Comparison of ENCODE assay signal across 1 cellular context in the genomic region with DNA sequence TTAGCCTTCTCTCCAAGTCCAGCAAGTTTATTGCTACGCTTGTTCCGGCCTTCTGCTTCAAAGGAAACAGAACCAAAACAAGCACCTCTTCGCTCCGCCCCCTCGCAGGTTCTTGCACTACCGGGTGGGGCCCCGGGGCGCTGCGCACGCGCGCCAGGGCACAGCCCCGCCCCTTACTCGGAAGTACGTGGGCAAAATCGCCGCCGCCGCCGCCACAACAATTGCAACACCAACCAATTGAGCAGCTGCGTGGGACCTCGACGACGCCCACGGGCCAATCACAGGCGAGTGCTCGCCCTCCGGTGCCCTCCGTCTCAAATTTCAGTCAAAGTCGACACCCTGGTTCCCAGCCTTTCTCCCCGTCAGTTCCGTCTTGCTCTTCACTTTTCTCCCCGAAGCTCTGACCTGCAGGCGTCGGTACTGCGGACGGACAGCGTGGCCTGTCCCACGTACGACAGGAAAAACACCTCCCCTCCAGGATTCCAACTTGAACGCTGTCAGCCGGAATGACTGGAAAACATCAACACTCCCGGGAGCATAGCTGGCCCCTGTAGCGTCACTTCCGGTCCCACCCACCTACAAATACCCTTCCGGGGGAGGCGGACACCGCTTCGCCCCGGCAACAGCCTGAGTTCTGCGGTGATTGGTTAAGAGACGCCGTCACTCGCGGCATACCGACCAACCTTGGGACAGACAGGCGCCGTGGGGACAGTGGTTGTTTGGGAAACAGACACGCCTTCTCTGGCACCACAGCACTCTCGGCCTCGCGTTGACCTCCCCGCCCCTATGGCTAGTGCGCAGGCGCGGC.
TF ChIP-seq lines count a peak whose summit lies in the region.

No MANE protein-coding gene starts in this region.

TF ChIP-seq in K562, 482 proteins besides CTCF, POLR2A, EP300 and RAD21 (continued from another document and continues in another):
- TF ChIP-seq, protein P1, sequence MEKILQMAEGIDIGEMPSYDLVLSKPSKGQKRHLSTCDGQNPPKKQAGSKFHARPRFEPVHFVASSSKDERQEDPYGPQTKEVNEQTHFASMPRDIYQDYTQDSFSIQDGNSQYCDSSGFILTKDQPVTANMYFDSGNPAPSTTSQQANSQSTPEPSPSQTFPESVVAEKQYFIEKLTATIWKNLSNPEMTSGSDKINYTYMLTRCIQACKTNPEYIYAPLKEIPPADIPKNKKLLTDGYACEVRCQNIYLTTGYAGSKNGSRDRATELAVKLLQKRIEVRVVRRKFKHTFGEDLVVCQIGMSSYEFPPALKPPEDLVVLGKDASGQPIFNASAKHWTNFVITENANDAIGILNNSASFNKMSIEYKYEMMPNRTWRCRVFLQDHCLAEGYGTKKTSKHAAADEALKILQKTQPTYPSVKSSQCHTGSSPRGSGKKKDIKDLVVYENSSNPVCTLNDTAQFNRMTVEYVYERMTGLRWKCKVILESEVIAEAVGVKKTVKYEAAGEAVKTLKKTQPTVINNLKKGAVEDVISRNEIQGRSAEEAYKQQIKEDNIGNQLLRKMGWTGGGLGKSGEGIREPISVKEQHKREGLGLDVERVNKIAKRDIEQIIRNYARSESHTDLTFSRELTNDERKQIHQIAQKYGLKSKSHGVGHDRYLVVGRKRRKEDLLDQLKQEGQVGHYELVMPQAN (IDR thresholded peaks at IDR 0.05; ENCODE audit: borderline replicate concordance) = peak; percentile 78
- TF ChIP-seq NFE2L1 (tag; IDR thresholded peaks at IDR 0.05; ENCODE audit: borderline replicate concordance, low read depth) = no peak
- TF ChIP-seq TOE1 (IDR thresholded peaks at IDR 0.05; ENCODE audit: borderline replicate concordance) = peak; percentile 38; the same call in 1 of the 2 replicates
- TF ChIP-seq TOE1 (CRISPR knock-in tag; IDR thresholded peaks at IDR 0.05; ENCODE audit: borderline replicate concordance, low read depth) = no peak
- TF ChIP-seq EHMT2 (IDR thresholded peaks at IDR 0.05) = no peak
- TF ChIP-seq ZNF431 (CRISPR knock-in tag; IDR thresholded peaks at IDR 0.05) = no peak
- TF ChIP-seq POLR2H (tag; IDR thresholded peaks at IDR 0.05; ENCODE audit: low read depth) = peak; percentile 51
- TF ChIP-seq MEF2D (tag; conservative IDR thresholded peaks at IDR 0.05; ENCODE audit: low read depth) = no peak
- no peak for TF ChIP-seq GABPA (tag; conservative IDR thresholded peaks at IDR 0.05; ENCODE audit: low read depth)
- TF ChIP-seq ZNF146 (CRISPR knock-in tag; IDR thresholded peaks at IDR 0.05; ENCODE audit: unreplicated experiment) = no peak
- TF ChIP-seq, protein P2, sequence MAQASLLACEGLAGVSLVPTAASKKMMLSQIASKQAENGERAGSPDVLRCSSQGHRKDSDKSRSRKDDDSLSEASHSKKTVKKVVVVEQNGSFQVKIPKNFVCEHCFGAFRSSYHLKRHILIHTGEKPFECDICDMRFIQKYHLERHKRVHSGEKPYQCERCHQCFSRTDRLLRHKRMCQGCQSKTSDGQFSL (CRISPR knock-in tag; IDR thresholded peaks at IDR 0.05) = no peak
- TF ChIP-seq, protein P2 (tag; IDR thresholded peaks at IDR 0.05) = no peak
- TF ChIP-seq BCL6 (CRISPR knock-in tag; IDR thresholded peaks at IDR 0.05) = no peak
- TF ChIP-seq SIX5 (IDR thresholded peaks at IDR 0.05; ENCODE audit: borderline replicate concordance in 1 of 2, insufficient read depth in 1 of 2, low read depth in 1 of 2, low read length in 2 of 2) = 0 out of 4 replicates have a peak, but pooled peaks of 1 of the 2 experiments have one; percentile 11
- TF ChIP-seq OTX1 (CRISPR knock-in tag; IDR thresholded peaks at IDR 0.05) = 0 out of 2 replicates have a peak, but pooled peaks have one; percentile 45
- no peak for TF ChIP-seq KLF13 (tag; IDR thresholded peaks at IDR 0.05; ENCODE audit: borderline replicate concordance, low read depth)
- no peak for TF ChIP-seq GATAD2A (IDR thresholded peaks at IDR 0.05)
- TF ChIP-seq MIER1 (IDR thresholded peaks at IDR 0.05; ENCODE audit: low read depth) = no peak
- peak; percentile 77 for TF ChIP-seq EGR1 (conservative IDR thresholded peaks at IDR 0.05)
- no peak for TF ChIP-seq ZNF75A (CRISPR knock-in tag; IDR thresholded peaks at IDR 0.05)
- 0 out of 2 replicates have a peak, but pooled peaks have one; percentile 25 for TF ChIP-seq ZBED1 (IDR thresholded peaks at IDR 0.05)
- TF ChIP-seq, protein P3, sequence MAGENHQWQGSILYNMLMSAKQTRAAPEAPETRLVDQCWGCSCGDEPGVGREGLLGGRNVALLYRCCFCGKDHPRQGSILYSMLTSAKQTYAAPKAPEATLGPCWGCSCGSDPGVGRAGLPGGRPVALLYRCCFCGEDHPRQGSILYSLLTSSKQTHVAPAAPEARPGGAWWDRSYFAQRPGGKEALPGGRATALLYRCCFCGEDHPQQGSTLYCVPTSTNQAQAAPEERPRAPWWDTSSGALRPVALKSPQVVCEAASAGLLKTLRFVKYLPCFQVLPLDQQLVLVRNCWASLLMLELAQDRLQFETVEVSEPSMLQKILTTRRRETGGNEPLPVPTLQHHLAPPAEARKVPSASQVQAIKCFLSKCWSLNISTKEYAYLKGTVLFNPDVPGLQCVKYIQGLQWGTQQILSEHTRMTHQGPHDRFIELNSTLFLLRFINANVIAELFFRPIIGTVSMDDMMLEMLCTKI (IDR thresholded peaks at IDR 0.05; ENCODE audit: partially characterized antibody) = no peak
- TF ChIP-seq, protein P4, sequence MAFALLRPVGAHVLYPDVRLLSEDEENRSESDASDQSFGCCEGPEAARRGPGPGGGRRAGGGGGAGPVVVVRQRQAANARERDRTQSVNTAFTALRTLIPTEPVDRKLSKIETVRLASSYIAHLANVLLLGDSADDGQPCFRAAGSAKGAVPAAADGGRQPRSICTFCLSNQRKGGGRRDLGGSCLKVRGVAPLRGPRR (CRISPR knock-in tag; IDR thresholded peaks at IDR 0.05) = no peak
- TF ChIP-seq, protein P5, sequence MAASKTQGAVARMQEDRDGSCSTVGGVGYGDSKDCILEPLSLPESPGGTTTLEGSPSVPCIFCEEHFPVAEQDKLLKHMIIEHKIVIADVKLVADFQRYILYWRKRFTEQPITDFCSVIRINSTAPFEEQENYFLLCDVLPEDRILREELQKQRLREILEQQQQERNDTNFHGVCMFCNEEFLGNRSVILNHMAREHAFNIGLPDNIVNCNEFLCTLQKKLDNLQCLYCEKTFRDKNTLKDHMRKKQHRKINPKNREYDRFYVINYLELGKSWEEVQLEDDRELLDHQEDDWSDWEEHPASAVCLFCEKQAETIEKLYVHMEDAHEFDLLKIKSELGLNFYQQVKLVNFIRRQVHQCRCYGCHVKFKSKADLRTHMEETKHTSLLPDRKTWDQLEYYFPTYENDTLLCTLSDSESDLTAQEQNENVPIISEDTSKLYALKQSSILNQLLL (CRISPR knock-in tag; IDR thresholded peaks at IDR 0.05; ENCODE audit: borderline replicate concordance) = no peak
- TF ChIP-seq, protein P6, sequence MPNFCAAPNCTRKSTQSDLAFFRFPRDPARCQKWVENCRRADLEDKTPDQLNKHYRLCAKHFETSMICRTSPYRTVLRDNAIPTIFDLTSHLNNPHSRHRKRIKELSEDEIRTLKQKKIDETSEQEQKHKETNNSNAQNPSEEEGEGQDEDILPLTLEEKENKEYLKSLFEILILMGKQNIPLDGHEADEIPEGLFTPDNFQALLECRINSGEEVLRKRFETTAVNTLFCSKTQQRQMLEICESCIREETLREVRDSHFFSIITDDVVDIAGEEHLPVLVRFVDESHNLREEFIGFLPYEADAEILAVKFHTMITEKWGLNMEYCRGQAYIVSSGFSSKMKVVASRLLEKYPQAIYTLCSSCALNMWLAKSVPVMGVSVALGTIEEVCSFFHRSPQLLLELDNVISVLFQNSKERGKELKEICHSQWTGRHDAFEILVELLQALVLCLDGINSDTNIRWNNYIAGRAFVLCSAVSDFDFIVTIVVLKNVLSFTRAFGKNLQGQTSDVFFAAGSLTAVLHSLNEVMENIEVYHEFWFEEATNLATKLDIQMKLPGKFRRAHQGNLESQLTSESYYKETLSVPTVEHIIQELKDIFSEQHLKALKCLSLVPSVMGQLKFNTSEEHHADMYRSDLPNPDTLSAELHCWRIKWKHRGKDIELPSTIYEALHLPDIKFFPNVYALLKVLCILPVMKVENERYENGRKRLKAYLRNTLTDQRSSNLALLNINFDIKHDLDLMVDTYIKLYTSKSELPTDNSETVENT (CRISPR knock-in tag; IDR thresholded peaks at IDR 0.05) = no peak
- TF ChIP-seq ZNF174 (CRISPR knock-in tag; IDR thresholded peaks at IDR 0.05) = no peak
- TF ChIP-seq, protein P7, sequence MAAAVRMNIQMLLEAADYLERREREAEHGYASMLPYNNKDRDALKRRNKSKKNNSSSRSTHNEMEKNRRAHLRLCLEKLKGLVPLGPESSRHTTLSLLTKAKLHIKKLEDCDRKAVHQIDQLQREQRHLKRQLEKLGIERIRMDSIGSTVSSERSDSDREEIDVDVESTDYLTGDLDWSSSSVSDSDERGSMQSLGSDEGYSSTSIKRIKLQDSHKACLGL (CRISPR knock-in tag; IDR thresholded peaks at IDR 0.05; ENCODE audit: borderline replicate concordance, poor library complexity, severe bottlenecking) = no peak
- TF ChIP-seq DIDO1 (tag; IDR thresholded peaks at IDR 0.05; ENCODE audit: low read depth) = 0 out of 2 replicates have a peak, but pooled peaks have one; percentile 55
- TF ChIP-seq, protein P8, sequence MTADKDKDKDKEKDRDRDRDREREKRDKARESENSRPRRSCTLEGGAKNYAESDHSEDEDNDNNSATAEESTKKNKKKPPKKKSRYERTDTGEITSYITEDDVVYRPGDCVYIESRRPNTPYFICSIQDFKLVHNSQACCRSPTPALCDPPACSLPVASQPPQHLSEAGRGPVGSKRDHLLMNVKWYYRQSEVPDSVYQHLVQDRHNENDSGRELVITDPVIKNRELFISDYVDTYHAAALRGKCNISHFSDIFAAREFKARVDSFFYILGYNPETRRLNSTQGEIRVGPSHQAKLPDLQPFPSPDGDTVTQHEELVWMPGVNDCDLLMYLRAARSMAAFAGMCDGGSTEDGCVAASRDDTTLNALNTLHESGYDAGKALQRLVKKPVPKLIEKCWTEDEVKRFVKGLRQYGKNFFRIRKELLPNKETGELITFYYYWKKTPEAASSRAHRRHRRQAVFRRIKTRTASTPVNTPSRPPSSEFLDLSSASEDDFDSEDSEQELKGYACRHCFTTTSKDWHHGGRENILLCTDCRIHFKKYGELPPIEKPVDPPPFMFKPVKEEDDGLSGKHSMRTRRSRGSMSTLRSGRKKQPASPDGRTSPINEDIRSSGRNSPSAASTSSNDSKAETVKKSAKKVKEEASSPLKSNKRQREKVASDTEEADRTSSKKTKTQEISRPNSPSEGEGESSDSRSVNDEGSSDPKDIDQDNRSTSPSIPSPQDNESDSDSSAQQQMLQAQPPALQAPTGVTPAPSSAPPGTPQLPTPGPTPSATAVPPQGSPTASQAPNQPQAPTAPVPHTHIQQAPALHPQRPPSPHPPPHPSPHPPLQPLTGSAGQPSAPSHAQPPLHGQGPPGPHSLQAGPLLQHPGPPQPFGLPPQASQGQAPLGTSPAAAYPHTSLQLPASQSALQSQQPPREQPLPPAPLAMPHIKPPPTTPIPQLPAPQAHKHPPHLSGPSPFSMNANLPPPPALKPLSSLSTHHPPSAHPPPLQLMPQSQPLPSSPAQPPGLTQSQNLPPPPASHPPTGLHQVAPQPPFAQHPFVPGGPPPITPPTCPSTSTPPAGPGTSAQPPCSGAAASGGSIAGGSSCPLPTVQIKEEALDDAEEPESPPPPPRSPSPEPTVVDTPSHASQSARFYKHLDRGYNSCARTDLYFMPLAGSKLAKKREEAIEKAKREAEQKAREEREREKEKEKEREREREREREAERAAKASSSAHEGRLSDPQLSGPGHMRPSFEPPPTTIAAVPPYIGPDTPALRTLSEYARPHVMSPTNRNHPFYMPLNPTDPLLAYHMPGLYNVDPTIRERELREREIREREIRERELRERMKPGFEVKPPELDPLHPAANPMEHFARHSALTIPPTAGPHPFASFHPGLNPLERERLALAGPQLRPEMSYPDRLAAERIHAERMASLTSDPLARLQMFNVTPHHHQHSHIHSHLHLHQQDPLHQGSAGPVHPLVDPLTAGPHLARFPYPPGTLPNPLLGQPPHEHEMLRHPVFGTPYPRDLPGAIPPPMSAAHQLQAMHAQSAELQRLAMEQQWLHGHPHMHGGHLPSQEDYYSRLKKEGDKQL (CRISPR knock-in tag; IDR thresholded peaks at IDR 0.05; ENCODE audit: borderline replicate concordance) = no peak
- peak; percentile 85 for TF ChIP-seq ETV1 (tag; conservative IDR thresholded peaks at IDR 0.05; ENCODE audit: low read depth)
- no peak for TF ChIP-seq ZBTB8A (IDR thresholded peaks at IDR 0.05; ENCODE audit: partially characterized antibody)
- no peak for TF ChIP-seq ZNF184 (CRISPR knock-in tag; IDR thresholded peaks at IDR 0.05)
- TF ChIP-seq, protein P9, sequence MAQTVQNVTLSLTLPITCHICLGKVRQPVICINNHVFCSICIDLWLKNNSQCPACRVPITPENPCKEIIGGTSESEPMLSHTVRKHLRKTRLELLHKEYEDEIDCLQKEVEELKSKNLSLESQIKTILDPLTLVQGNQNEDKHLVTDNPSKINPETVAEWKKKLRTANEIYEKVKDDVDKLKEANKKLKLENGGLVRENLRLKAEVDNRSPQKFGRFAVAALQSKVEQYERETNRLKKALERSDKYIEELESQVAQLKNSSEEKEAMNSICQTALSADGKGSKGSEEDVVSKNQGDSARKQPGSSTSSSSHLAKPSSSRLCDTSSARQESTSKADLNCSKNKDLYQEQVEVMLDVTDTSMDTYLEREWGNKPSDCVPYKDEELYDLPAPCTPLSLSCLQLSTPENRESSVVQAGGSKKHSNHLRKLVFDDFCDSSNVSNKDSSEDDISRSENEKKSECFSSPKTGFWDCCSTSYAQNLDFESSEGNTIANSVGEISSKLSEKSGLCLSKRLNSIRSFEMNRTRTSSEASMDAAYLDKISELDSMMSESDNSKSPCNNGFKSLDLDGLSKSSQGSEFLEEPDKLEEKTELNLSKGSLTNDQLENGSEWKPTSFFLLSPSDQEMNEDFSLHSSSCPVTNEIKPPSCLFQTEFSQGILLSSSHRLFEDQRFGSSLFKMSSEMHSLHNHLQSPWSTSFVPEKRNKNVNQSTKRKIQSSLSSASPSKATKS (CRISPR knock-in tag; IDR thresholded peaks at IDR 0.05) = no peak
- TF ChIP-seq FOXA1 (IDR thresholded peaks at IDR 0.05; ENCODE audit: borderline replicate concordance) = no peak
- no peak for TF ChIP-seq SMAD1 (IDR thresholded peaks at IDR 0.05; ENCODE audit: low read depth, low read length, partially characterized antibody)
- no peak for TF ChIP-seq ZNF12 (CRISPR knock-in tag; IDR thresholded peaks at IDR 0.05)
- no peak for TF ChIP-seq ZNF175 (CRISPR knock-in tag; IDR thresholded peaks at IDR 0.05; ENCODE audit: low read depth)
- TF ChIP-seq BRD9 (IDR thresholded peaks at IDR 0.05; ENCODE audit: low read depth, partially characterized antibody) = no peak
- no peak for TF ChIP-seq CBX1 (IDR thresholded peaks at IDR 0.05; ENCODE audit: low read depth)
- no peak for TF ChIP-seq ARHGAP35 (IDR thresholded peaks at IDR 0.05; ENCODE audit: partially characterized antibody)
- peak; percentile 46; the same call in 1 of the 2 replicates for TF ChIP-seq TAF7 (tag; IDR thresholded peaks at IDR 0.05)
